ENCODE assay signal across 20 cellular contexts in genomic region chr13:38697628-38698333, GRCh38. TPM values are rescaled to one million over a fixed set of nuclear protein-coding genes. Genes with fewer than 3 reads are reported as not detected.
DNase-seq lines count a peak whose midpoint lies in the region; ATAC-seq and TF ChIP-seq lines count a peak whose summit lies in the region.
"Had no signal": no experiment of that assay in that cellular context is flagged by ENCODE, and none has a peak within 500 bp of the region (broad histone marks: within the 10 kb centered on the region; RNA-seq: fewer than 3 reads in every experiment).

No MANE protein-coding gene starts in this region.

- H3K27me3 ChIP-seq in GM23338 (ENCODE audit: insufficient read depth) (no peaks in the 10 kb centered on the region), PC-3 (ENCODE audit: low read length) (peaks cover 13% of the 10 kb centered on the region; the same call in 1 of the 2 replicates), psoas muscle (ENCODE audit: insufficient read depth in 3 of 3, low read length in 2 of 3) (no peaks in the 10 kb centered on the region), MM.1S (replicated peaks; ENCODE audit: insufficient read depth, low read length) (no peaks in the 10 kb centered on the region)
- H3K27me3 ChIP-seq: testis had no signal

- H3K4me1 ChIP-seq in GM23338 (ENCODE audit: insufficient read depth), result peaks cover 17% of the 10 kb centered on the region
- H3K4me1 ChIP-seq in PC-3 (ENCODE audit: insufficient read depth, low read length), result no peaks in the 10 kb centered on the region
- H3K4me1 ChIP-seq in psoas muscle, result peaks cover 56% of the 10 kb centered on the region
- no peaks in the 10 kb centered on the region for H3K4me1 ChIP-seq in MM.1S (ENCODE audit: low read length)
- H3K4me1 ChIP-seq: testis had no signal

- H3K4me1 Mint-ChIP-seq in GM23338, result peaks cover 35% of the 10 kb centered on the region
- H3K4me1 Mint-ChIP-seq: activated B cell treated with CpG ODN at 0.5 μM for 24 hours; naive thymus-derived CD4-positive, alpha-beta T cell had no signal

- H3K4me3 ChIP-seq in GM23338 (no peak overlapping the region), PC-3 (ENCODE audit: low read length) (no peak overlapping the region), fibroblast of mammary gland (ENCODE audit: control insufficient read depth, low read depth, low read length) (no peak overlapping the region), psoas muscle (peak overlapping the region; percentile 40), MM.1S (ENCODE audit: low read length) (no peak overlapping the region)
- H3K4me3 ChIP-seq: testis had no signal

- TF ChIP-seq CTCF in GM23338 (conservative IDR thresholded peaks at IDR 0.05; ENCODE audit: low read depth in 2 of 2) (peak in 1 of 2 experiments; percentile 20; a peak in 1 of 4 replicates), PC-3 (conservative IDR thresholded peaks at IDR 0.05; ENCODE audit: low read depth, low read length) (no peak), fibroblast of mammary gland (conservative IDR thresholded peaks at IDR 0.05; ENCODE audit: control insufficient read depth, insufficient read depth, low read depth, low read length) (no peak), psoas muscle (IDR thresholded peaks at IDR 0.05) (peak; percentile 28), MM.1S (IDR thresholded peaks at IDR 0.05; ENCODE audit: low read length) (no peak)

- H2AFZ ChIP-seq in GM23338 (no peak overlapping the region), PC-3 (ENCODE audit: low read length) (no peak overlapping the region), MM.1S (ENCODE audit: low read length) (no peak overlapping the region)

- no peaks in the 10 kb centered on the region for H3F3A ChIP-seq in GM23338 (replicated peaks; ENCODE audit: low read depth)
- no peaks in the 10 kb centered on the region for H3F3A ChIP-seq in PC-3 (ENCODE audit: low read length, unreplicated experiment)
- no peaks in the 10 kb centered on the region for H3F3A ChIP-seq in MM.1S (ENCODE audit: insufficient read depth, low read length)

- BruUV-seq in PC-3 (replicated peaks; lab: Mats Ljungman, UMichigan), result no TSS peak

- H3K27ac ChIP-seq in GM23338 (ENCODE audit: low read depth) (no peak overlapping the region), PC-3 (ENCODE audit: low read length) (no peak overlapping the region), psoas muscle (peak overlapping the region; percentile 90), MM.1S (ENCODE audit: low read length) (no peak overlapping the region)
- H3K27ac ChIP-seq: C4-2B, testis had no signal

- POLR2A ChIA-PET in PC-3 (lab: Charles Lee; ENCODE audit: unreplicated experiment), result no interaction called here

- H3K27ac Mint-ChIP-seq in GM23338, result no peak overlapping the region
- H3K27ac Mint-ChIP-seq: activated B cell treated with CpG ODN at 0.5 μM for 24 hours; naive thymus-derived CD4-positive, alpha-beta T cell had no signal

- H3K27me3 Mint-ChIP-seq in GM23338 (ENCODE audit: insufficient read depth, low read depth, poor library complexity), result peaks cover 4% of the 10 kb centered on the region
- H3K27me3 Mint-ChIP-seq: activated B cell treated with CpG ODN at 0.5 μM for 24 hours had no signal

- H3K9me2 ChIP-seq in GM23338 (ENCODE audit: insufficient read depth) (no peaks in the 10 kb centered on the region), PC-3 (replicated peaks; ENCODE audit: low read length) (no peaks in the 10 kb centered on the region), MM.1S (replicated peaks; ENCODE audit: insufficient read depth, low read length) (no peaks in the 10 kb centered on the region)

- H3K9ac ChIP-seq in PC-3 (ENCODE audit: low read length) (no peak overlapping the region), MM.1S (ENCODE audit: low read length) (no peak overlapping the region)

- no peaks in the 10 kb centered on the region for H3K9me3 ChIP-seq in PC-3 (ENCODE audit: low read length)
- no peaks in the 10 kb centered on the region for H3K9me3 ChIP-seq in psoas muscle
- no peaks in the 10 kb centered on the region for H3K9me3 ChIP-seq in MM.1S (replicated peaks; ENCODE audit: insufficient read depth, low read length)
- H3K9me3 ChIP-seq: testis had no signal

- DNase-seq in GM23338 (ENCODE audit: low spot score) (peak; percentile 56), PC-3 (peak; percentile 5), fibroblast of mammary gland (ENCODE audit: low read depth) (peak; percentile 7), psoas muscle (no peak), NCI-H146 (lab: John Stamatoyannopoulos, UW) (no peak), MM.1S (no peak)
- DNase-seq: activated B cell treated with CpG ODN at 0.5 μM for 24 hours; activated naive CD4-positive, alpha-beta T cell; caudate nucleus; naive thymus-derived CD4-positive, alpha-beta T cell; NCI-H1417; NCI-H510A; right cardiac atrium; stimulated activated CD4-positive, alpha-beta T cell treated with anti-CD3 and anti-CD28 coated beads, Interleukin-2, amount 100 ng/mL, for 24 hours; stimulated activated CD8-positive, alpha-beta memory T cell treated with anti-CD3 and anti-CD28 coated beads, Interleukin-4, amount 100 ng/mL, for 48 hours; T-helper 1 cell; testis had no signal

- ATAC-seq in GM23338 (peak; percentile 93), PC-3 (peak; percentile 49; the same call in 1 of the 2 replicates), psoas muscle (peak; percentile 78 to 86 (median 86)), GM19397 (IDR thresholded peaks at IDR 0.05; ENCODE audit: unreplicated experiment) (no peak)
- ATAC-seq: naive thymus-derived CD4-positive, alpha-beta T cell; Panc1; right cardiac atrium had no signal

- H3K4me2 ChIP-seq in GM23338 (no peak overlapping the region), PC-3 (ENCODE audit: low read length) (no peak overlapping the region), MM.1S (ENCODE audit: low read depth, low read length) (no peak overlapping the region)

- H3K4me3 Mint-ChIP-seq in GM23338, result no peak overlapping the region
- H3K4me3 Mint-ChIP-seq: activated B cell treated with CpG ODN at 0.5 μM for 24 hours; naive thymus-derived CD4-positive, alpha-beta T cell had no signal

- H3K9me3 Mint-ChIP-seq in GM23338, result no peaks in the 10 kb centered on the region
- H3K9me3 Mint-ChIP-seq: activated B cell treated with CpG ODN at 0.5 μM for 24 hours had no signal

- 26 to 49% (median 36%) methylated on average over 2 of the region's 2 CpGs for WGBS in psoas muscle, 3 donors

- H3K36me3 Mint-ChIP-seq in GM23338 (ENCODE audit: low read depth), result no peaks in the 10 kb centered on the region
- H3K36me3 Mint-ChIP-seq: naive thymus-derived CD4-positive, alpha-beta T cell had no signal

- H3K36me3 ChIP-seq in GM23338 (ENCODE audit: insufficient read depth) (no peaks in the 10 kb centered on the region), PC-3 (ENCODE audit: low read depth, low read length) (no peaks in the 10 kb centered on the region), psoas muscle (ENCODE audit: insufficient read depth in 1 of 2, low read depth in 1 of 2) (no peaks in the 10 kb centered on the region), MM.1S (replicated peaks; ENCODE audit: insufficient read depth, low read length) (no peaks in the 10 kb centered on the region)

- H3K79me2 ChIP-seq in GM23338 (replicated peaks; ENCODE audit: insufficient read depth) (peaks cover 7% of the 10 kb centered on the region; the same call in 1 of the 2 replicates), PC-3 (ENCODE audit: low read length) (no peaks in the 10 kb centered on the region), MM.1S (ENCODE audit: low read length) (no peaks in the 10 kb centered on the region)

- intact Hi-C loops in PC-3 (cut with micrococcal nuclease), result no loop called here
- intact Hi-C loops in psoas muscle (cut with DNase I), result no loop called here

- CTCF ChIA-PET in PC-3 (lab: Charles Lee), result no interaction called here

- no peaks in the 10 kb centered on the region for H4K20me1 ChIP-seq in GM23338 (replicated peaks; ENCODE audit: insufficient read depth)
- no peaks in the 10 kb centered on the region for H4K20me1 ChIP-seq in PC-3 (ENCODE audit: low read length)
- H4K20me1 ChIP-seq in MM.1S (ENCODE audit: insufficient read depth, low read length), result no peaks in the 10 kb centered on the region

TF ChIP-seq in GM23338, 12 proteins besides CTCF, POLR2A, EP300 and RAD21 (continues in another document):
- no peak for TF ChIP-seq ETS1 (IDR thresholded peaks at IDR 0.05)
- TF ChIP-seq REST (IDR thresholded peaks at IDR 0.05; ENCODE audit: unreplicated experiment), result no peak

RNA-seq across cellular contexts. Expression of gene FREM2, which starts 10.9 kb away (rescaled TPM):
- 29.6 and 29.8 TPM in 2 replicates for total RNA-seq in GM23338 (2014; rRNA removed; shearing (Covaris generic))
- polyA plus RNA-seq in GM23338 (2016; fragmentation: Nextera tagmentation; extraction: Ambion mirVana) (2.2 and 2.4 TPM in 2 replicates), psoas muscle (under 1 TPM; 0.18 to 0.40 (median 0.25) TPM)
- total RNA-seq in PC-3 (2014; rRNA removed) (0.04 TPM in 1 of 2 replicates, not detected in the other), psoas muscle (1 to 10 TPM; 2.2 to 9.4 (median 3.2) TPM)
- total RNA-seq: activated B cell treated with CpG ODN at 0.5 μM for 24 hours had no signal
- polyA plus RNA-seq: naive thymus-derived CD4-positive, alpha-beta T cell had no signal

Comparison
In these comparisons a context has a peak if more than half of its experiments do, and no peak if none do; other contexts are left out.
1. DNase-seq: peak in GM23338 (single experiment), PC-3 (single experiment) and fibroblast of mammary gland (single experiment); none in psoas muscle (0 of 2), NCI-H146 (single experiment) and MM.1S (single experiment).